Comparison of ENCODE assay signal across 18 cellular contexts in genomic region chr2:27245620-27246019, GRCh38. TPM values are rescaled to one million over a fixed set of nuclear protein-coding genes. Genes with fewer than 3 reads are reported as not detected.
DNase-seq lines count a peak whose midpoint lies in the region; ATAC-seq and TF ChIP-seq lines count a peak whose summit lies in the region.
"Had no signal": no experiment of that assay in that cellular context is flagged by ENCODE, and none has a peak within 500 bp of the region (broad histone marks: within the 10 kb centered on the region; RNA-seq: fewer than 3 reads in every experiment).

No MANE protein-coding gene starts in this region.

- ATAC-seq in left cardiac atrium (peak; percentile 10 to 23), HCT116 (no peak)
- ATAC-seq: CD8-positive, alpha-beta T cell had no signal

- H3K27me3 ChIP-seq in HCT116 (ENCODE audit: insufficient read depth, low read length) (no peaks in the 10 kb centered on the region), testis (no peaks in the 10 kb centered on the region), vagina (no peaks in the 10 kb centered on the region)
- H3K27me3 ChIP-seq: BE2C had no signal

- 57 to 62% methylated on average over 4 of the region's 4 CpGs for WGBS in testis, 2 donors

- H3K36me3 ChIP-seq in HCT116 (ENCODE audit: control insufficient read depth in 1 of 2, insufficient read depth in 2 of 2, low read length in 2 of 2) (peaks cover 19 to 36% of the 10 kb centered on the region in 2 experiments; a peak in 3 of 4 replicates), testis (ENCODE audit: low read depth, missing control alignments) (no peaks in the 10 kb centered on the region), vagina (peaks cover 0 to 31% of the 10 kb centered on the region in 2 donors)

- H3K9me2 ChIP-seq in HCT116 (ENCODE audit: insufficient read depth) = no peaks in the 10 kb centered on the region

- TF ChIP-seq RAD21 in HCT116 (IDR thresholded peaks at IDR 0.05; ENCODE audit: low read depth) = no peak

- H3K27ac ChIP-seq in HCT116 (ENCODE audit: low read depth, low read length) (no peak overlapping the region), testis (peak overlapping the region; percentile 50 to 64), vagina (no peak overlapping the region)
- H3K27ac ChIP-seq: C4-2B had no signal

- RAD21 ChIA-PET in HCT116 (lab: Charles Lee; ENCODE audit: low non-redundant PET in 1 of 2, low total read pairs in 2 of 2, uncharacterized antibody in 2 of 2, unreplicated experiment in 2 of 2) = no interaction called here

- TF ChIP-seq POLR2A in HCT116 (IDR thresholded peaks at IDR 0.05; ENCODE audit: borderline replicate concordance, extremely low read depth, insufficient read depth, insufficient read length) (no peak), testis (IDR thresholded peaks at IDR 0.05) (no peak), vagina (IDR thresholded peaks at IDR 0.05) (no peak)

- no peaks in the 10 kb centered on the region for H4K20me1 ChIP-seq in HCT116 (ENCODE audit: insufficient read depth)

- H2AFZ ChIP-seq in HCT116 (ENCODE audit: low read depth, low read length, poor library complexity, severe bottlenecking) = no peak overlapping the region

- TF ChIP-seq CTCF in HCT116 (IDR thresholded peaks at IDR 0.05 in 2 of 3, conservative IDR thresholded peaks at IDR 0.05 in 1 of 3; ENCODE audit: borderline replicate concordance in 1 of 3, insufficient read depth in 1 of 3, low read depth in 2 of 3, low read length in 2 of 3) = no peak
- TF ChIP-seq CTCF in testis (IDR thresholded peaks at IDR 0.05) = no peak
- no peak for TF ChIP-seq CTCF in vagina (IDR thresholded peaks at IDR 0.05)

- no peak for DNase-seq in left cardiac atrium
- no peak for DNase-seq in cardiac septum (ENCODE audit: low spot score)
- no peak for DNase-seq in HCT116 (ENCODE audit: low read depth, low spot score)
- DNase-seq in medulla oblongata (ENCODE audit: extremely low spot score) = peak; percentile 30
- peak; percentile 58 for DNase-seq in testis
- DNase-seq in vagina (ENCODE audit: extremely low spot score in 2 of 2) = no peak
- no peak for DNase-seq in SIG-M5 treated with dmso at 0.1 percent for 504 hours (lab: John Stamatoyannopoulos, UW; ENCODE audit: unreplicated experiment)
- DNase-seq: BE2C; CD8-positive, alpha-beta T cell; COR-L47; DMS153; DMS79 treated with DMSO at 0.1 percent for 48 hours; EL; HFFc6 had no signal

- intact Hi-C loops in left cardiac atrium (cut with DNase I) (loop anchor here in 1 of 2 donors (10.0 kb wide), 1 partner anchor 49 kb away; no protein-coding TSS in a partner anchor), cardiac septum (cut with DNase I) (no loop called here), HCT116 (cut with micrococcal nuclease) (no loop called here), testis (cut with DNase I; ENCODE audit: low total_unique reads) (no loop called here), vagina (cut with DNase I) (no loop called here)

- H3K4me1 ChIP-seq in HCT116 (ENCODE audit: control insufficient read depth in 1 of 2, insufficient read depth in 2 of 2, low read length in 2 of 2) (peaks cover 0 to 9% of the 10 kb centered on the region in 2 experiments; a peak in 2 of 4 replicates), testis (peaks cover 14% of the 10 kb centered on the region), vagina (no peaks in the 10 kb centered on the region)
- H3K4me1 ChIP-seq: BE2C had no signal

- POLR2A ChIA-PET in HCT116 (lab: Charles Lee) = no interaction called here

- CTCF ChIA-PET in HCT116 (lab: Charles Lee) = no interaction called here

- BruUV-seq in HCT116 (replicated peaks; lab: Mats Ljungman, UMichigan) = TSS peak; percentile 24

- no peak overlapping the region for H3K4me2 ChIP-seq in HCT116 (ENCODE audit: low read length)

- H3K4me3 ChIP-seq in HCT116 (replicated peaks in 1 of 2; ENCODE audit: low read depth in 1 of 2, low read length in 2 of 2) = no peak overlapping the region
- no peak overlapping the region for H3K4me3 ChIP-seq in testis
- no peak overlapping the region for H3K4me3 ChIP-seq in vagina
- H3K4me3 ChIP-seq: HAP-1 had no signal

- H3K9me3 ChIP-seq in HCT116 (ENCODE audit: control insufficient read depth in 1 of 2, insufficient read depth in 1 of 2, low read depth in 1 of 2, low read length in 2 of 2) = no peaks in the 10 kb centered on the region
- no peaks in the 10 kb centered on the region for H3K9me3 ChIP-seq in testis
- no peaks in the 10 kb centered on the region for H3K9me3 ChIP-seq in vagina
- H3K9me3 ChIP-seq: BE2C, HAP-1 had no signal

- no peak overlapping the region for H3K9ac ChIP-seq in HCT116 (ENCODE audit: low read length)

- no peaks in the 10 kb centered on the region for H3K79me2 ChIP-seq in HCT116 (ENCODE audit: insufficient read depth, low read length)

TF ChIP-seq in HCT116, 20 proteins besides CTCF, POLR2A, EP300 and RAD21:
- no peak for TF ChIP-seq EZH2 (IDR thresholded peaks at IDR 0.05)
- no peak for TF ChIP-seq SIN3A (IDR thresholded peaks at IDR 0.05; ENCODE audit: low read depth)
- no peak for TF ChIP-seq ZFX (IDR thresholded peaks at IDR 0.05)
- no peak for TF ChIP-seq FOSL1 (IDR thresholded peaks at IDR 0.05; ENCODE audit: low read depth)
- TF ChIP-seq CEBPB (IDR thresholded peaks at IDR 0.05; ENCODE audit: low read depth) = no peak

RNA-seq across cellular contexts. Expression of gene SLC30A3, which starts 17.2 kb away (rescaled TPM):
- total RNA-seq in left cardiac atrium (1 to 10 TPM; 4.8 to 5.7 TPM), cardiac septum (10.2 TPM), HCT116 (2021; ENCODE audit: unreplicated experiment) (20.5 TPM), testis (100 to 1,000 TPM; 130 to 160 TPM), vagina (1.2 TPM)
- polyA plus RNA-seq in HCT116 (2012) = 16.1 and 18.0 TPM in 2 replicates
- 111 TPM for polyA plus RNA-seq in testis (ENCODE audit: insufficient read depth, low read depth, low replicate concordance)
- total RNA-seq: CD8-positive, alpha-beta T cell; HFFc6 had no signal

RNA-seq across cellular contexts. Expression of gene CAD, which starts 28.5 kb away (rescaled TPM):
- total RNA-seq in left cardiac atrium = 10 to 100 TPM; 12.7 to 15.2 TPM
- 11.0 TPM for total RNA-seq in cardiac septum
- 114 TPM for total RNA-seq in HCT116 (2021; ENCODE audit: unreplicated experiment)
- polyA plus RNA-seq in HCT116 (2012) = 86.2 and 90.4 TPM in 2 replicates
- 10 to 100 TPM; 62.5 to 66.9 TPM for total RNA-seq in testis
- 40.0 TPM for polyA plus RNA-seq in testis (ENCODE audit: insufficient read depth, low read depth, low replicate concordance)
- total RNA-seq in vagina = 25.0 TPM

RNA-seq across cellular contexts. Expression of gene DNAJC5G, which starts 29.6 kb away (rescaled TPM):
- total RNA-seq in left cardiac atrium (under 1 TPM; 0.41 to 0.71 TPM), cardiac septum (1.6 TPM), HCT116 (2021; ENCODE audit: unreplicated experiment) (2.5 TPM), testis (10 to 100 TPM; 37.4 to 57.9 TPM), vagina (1.5 TPM)
- 1.0 and 1.1 TPM in 2 replicates for polyA plus RNA-seq in HCT116 (2012)
- polyA plus RNA-seq in testis (ENCODE audit: insufficient read depth, low read depth, low replicate concordance) = 65.0 TPM
- total RNA-seq: A172; CD8-positive, alpha-beta T cell; HFFc6; HT1080 had no signal

RNA-seq across cellular contexts. Expression of gene SLC5A6, which starts 33.6 kb away (rescaled TPM):
- total RNA-seq in left cardiac atrium (10 to 100 TPM; 20.0 to 21.4 TPM), cardiac septum (11.4 TPM), HCT116 (2021; ENCODE audit: unreplicated experiment) (55.4 TPM), testis (10 to 100 TPM; 83.4 to 84.0 TPM), vagina (37.3 TPM)
- 40.8 and 47.1 TPM in 2 replicates for polyA plus RNA-seq in HCT116 (2012)
- 83.9 TPM for polyA plus RNA-seq in testis (ENCODE audit: insufficient read depth, low read depth, low replicate concordance)

RNA-seq across cellular contexts. Expression of gene ATRAID, which starts 33.8 kb away (rescaled TPM):
- total RNA-seq in left cardiac atrium (100 to 1,000 TPM; 106 to 125 TPM), cardiac septum (131 TPM), HCT116 (2021; ENCODE audit: unreplicated experiment) (93.6 TPM), testis (100 to 1,000 TPM; 263 to 295 TPM), vagina (150 TPM)
- polyA plus RNA-seq in HCT116 (2012) = 97.4 and 124 TPM in 2 replicates
- polyA plus RNA-seq in testis (ENCODE audit: insufficient read depth, low read depth, low replicate concordance) = 323 TPM

Comparison
In these comparisons a context has a peak if more than half of its experiments do, and no peak if none do; other contexts are left out.
1. DNase-seq: peak in medulla oblongata (single experiment) and testis (single experiment); none in left cardiac atrium (single experiment), cardiac septum (single experiment), HCT116 (single experiment), vagina (0 of 2) and SIG-M5 treated with dmso at 0.1 percent for 504 hours (single experiment).
2. H3K27ac ChIP-seq: peak in testis (2 of 2); none in HCT116 (single experiment) and vagina (single experiment).
3. RNA of gene DNAJC5G, which starts 29.6 kb away (total RNA-seq): 37.4 to 57.9 TPM in testis; 2.5 TPM in HCT116 (single experiment), 1.6 TPM in cardiac septum (single experiment), 1.5 TPM in vagina (single experiment) and 0.41 to 0.71 TPM in left cardiac atrium; every median in the first group is over 10 times any median in the second.